In genomic region chr6:155014137-155014536, GRCh38 we compare ENCODE assay signal across 1 cellular context.
TF ChIP-seq lines count a peak whose summit lies in the region.

No MANE protein-coding gene starts in this region.

TF ChIP-seq in HEK293, 187 proteins besides CTCF, POLR2A, EP300 and RAD21 (continued from another document):
- TF ChIP-seq, protein P1, sequence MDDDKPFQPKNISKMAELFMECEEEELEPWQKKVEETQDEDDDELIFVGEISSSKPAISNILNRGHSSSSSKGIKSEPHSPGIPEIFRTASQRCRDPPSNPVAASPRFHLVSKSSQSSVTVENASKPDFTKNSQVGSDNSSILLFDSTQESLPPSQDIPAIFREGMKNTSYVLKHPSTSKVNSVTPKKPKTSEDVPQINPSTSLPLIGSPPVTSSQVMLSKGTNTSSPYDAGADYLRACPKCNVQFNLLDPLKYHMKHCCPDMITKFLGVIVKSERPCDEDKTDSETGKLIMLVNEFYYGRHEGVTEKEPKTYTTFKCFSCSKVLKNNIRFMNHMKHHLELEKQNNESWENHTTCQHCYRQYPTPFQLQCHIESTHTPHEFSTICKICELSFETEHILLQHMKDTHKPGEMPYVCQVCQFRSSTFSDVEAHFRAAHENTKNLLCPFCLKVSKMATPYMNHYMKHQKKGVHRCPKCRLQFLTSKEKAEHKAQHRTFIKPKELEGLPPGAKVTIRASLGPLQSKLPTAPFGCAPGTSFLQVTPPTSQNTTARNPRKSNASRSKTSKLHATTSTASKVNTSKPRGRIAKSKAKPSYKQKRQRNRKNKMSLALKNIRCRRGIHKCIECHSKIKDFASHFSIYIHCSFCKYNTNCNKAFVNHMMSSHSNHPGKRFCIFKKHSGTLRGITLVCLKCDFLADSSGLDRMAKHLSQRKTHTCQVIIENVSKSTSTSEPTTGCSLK (tag by site-specific recombination; IDR thresholded peaks at IDR 0.05): no peak
- no peak for TF ChIP-seq ZNF148 (tag by site-specific recombination; IDR thresholded peaks at IDR 0.05; ENCODE audit: borderline replicate concordance)
